ENCODE assay signal across 10 cellular contexts in genomic region chr6:72623808-72624207, GRCh38. TPM values are rescaled to one million over a fixed set of nuclear protein-coding genes. Genes with fewer than 3 reads are reported as not detected.
DNase-seq lines count a peak whose midpoint lies in the region; ATAC-seq and TF ChIP-seq lines count a peak whose summit lies in the region.
"Had no signal": no experiment of that assay in that cellular context is flagged by ENCODE, and none has a peak within 500 bp of the region (broad histone marks: within the 10 kb centered on the region; RNA-seq: fewer than 3 reads in every experiment).

No MANE protein-coding gene starts in this region.

- CTCF ChIA-PET in activated CD4-positive, alpha-beta T cell treated with anti-CD3 and anti-CD28 coated beads for 36 hours (lab: Charles Lee) = interaction anchor here (1.6 kb wide), 1 partner anchor 10 kb away, joined by 3 read pairs; no protein-coding TSS in a partner anchor

- no peak overlapping the region for H3K27ac ChIP-seq in gastrocnemius medialis

- peaks cover 2% of the 10 kb centered on the region for H3K36me3 Mint-ChIP-seq in activated CD4-positive, alpha-beta T cell treated with anti-CD3 and anti-CD28 coated beads for 36 hours (ENCODE audit: low read depth)

- no peaks in the 10 kb centered on the region for H3K27me3 ChIP-seq in gastrocnemius medialis

- H3K4me1 ChIP-seq in gastrocnemius medialis = peaks cover 13 to 38% of the 10 kb centered on the region in 2 donors

- no peak for DNase-seq in activated CD4-positive, alpha-beta T cell treated with anti-CD3 and anti-CD28 coated beads for 36 hours
- DNase-seq in activated CD4-positive, alpha-beta T cell treated with anti-CD3 and anti-CD28 coated beads for 48 hours = no peak
- DNase-seq in NCI-H69 (lab: John Stamatoyannopoulos, UW) (peak; percentile 21), astrocyte of the cerebellum (ENCODE audit: low read depth) (no peak), gastrocnemius medialis (no peak), NCI-H2081 (lab: John Stamatoyannopoulos, UW) (no peak), EL (no peak)
- DNase-seq: stimulated activated CD4-positive, alpha-beta T cell treated with anti-CD3 and anti-CD28 coated beads, Interleukin-4, amount 100 ng/mL, for 4 hours had no signal

- in situ Hi-C loops in astrocyte of the cerebellum (cut with HindIII; ENCODE audit: low sequenced_read_pairs) (loop anchor here (25.0 kb wide), 1 partner anchor 338 kb away; no protein-coding TSS in a partner anchor), gastrocnemius medialis (cut with MboI; ENCODE audit: low sequenced_read_pairs in 4 of 4) (loop anchor here in 1 of 4 donors (25.0 kb wide), 1 partner anchor 212 kb away; no protein-coding TSS in a partner anchor)

- no peaks in the 10 kb centered on the region for H3K9me3 ChIP-seq in gastrocnemius medialis

- H3K27ac Mint-ChIP-seq in activated CD4-positive, alpha-beta T cell treated with anti-CD3 and anti-CD28 coated beads for 36 hours = peak overlapping the region; percentile 90

- H3K4me3 ChIP-seq in astrocyte of the cerebellum (ENCODE audit: low read depth, low read length) = peak overlapping the region; percentile 73
- peak overlapping the region in 3 of 4 donors; percentile 66 to 80 (median 72) for H3K4me3 ChIP-seq in gastrocnemius medialis

- ATAC-seq in activated CD4-positive, alpha-beta T cell treated with anti-CD3 and anti-CD28 coated beads for 36 hours = no peak
- ATAC-seq in gastrocnemius medialis (no peak), HG03439 (IDR thresholded peaks at IDR 0.05; ENCODE audit: unreplicated experiment) (no peak)

- peak overlapping the region; percentile 81 for H3K4me3 Mint-ChIP-seq in activated CD4-positive, alpha-beta T cell treated with anti-CD3 and anti-CD28 coated beads for 36 hours

- intact Hi-C loops in activated CD4-positive, alpha-beta T cell treated with anti-CD3 and anti-CD28 coated beads for 36 hours (cut with DNase I, micrococcal nuclease) = loop anchor here (5.0 to 10.0 kb wide), 9 partner anchors 121 to 898 kb away; partner anchors contain the start of genes DDX43 (in 1 of the 2), EEF1A1 (in 1 of the 2), KHDC1 (in 1 of the 2) and MTO1 (in 1 of the 2)
- intact Hi-C loops in gastrocnemius medialis (cut with DNase I; ENCODE audit: low total_unique reads) = loop anchor here (1.0 to 10.0 kb wide), 6 partner anchors 118 to 558 kb away; no protein-coding TSS in a partner anchor

- peaks cover 49% of the 10 kb centered on the region for H3K4me1 Mint-ChIP-seq in activated CD4-positive, alpha-beta T cell treated with anti-CD3 and anti-CD28 coated beads for 36 hours

- H3K36me3 ChIP-seq in gastrocnemius medialis = no peaks in the 10 kb centered on the region

- no peak for TF ChIP-seq CTCF in astrocyte of the cerebellum (IDR thresholded peaks at IDR 0.05; ENCODE audit: low read depth, low read length, missing control alignments)
- no peak for TF ChIP-seq CTCF in gastrocnemius medialis (IDR thresholded peaks at IDR 0.05 in 4 of 5, conservative IDR thresholded peaks at IDR 0.05 in 1 of 5)

- POLR2A ChIA-PET in activated CD4-positive, alpha-beta T cell treated with anti-CD3 and anti-CD28 coated beads for 36 hours (lab: Charles Lee) = no interaction called here

- H3K9me3 Mint-ChIP-seq in activated CD4-positive, alpha-beta T cell treated with anti-CD3 and anti-CD28 coated beads for 36 hours (ENCODE audit: low read depth) = no peaks in the 10 kb centered on the region

- no peak for TF ChIP-seq POLR2A in gastrocnemius medialis (IDR thresholded peaks at IDR 0.05)

- peaks cover 17% of the 10 kb centered on the region for H3K27me3 Mint-ChIP-seq in activated CD4-positive, alpha-beta T cell treated with anti-CD3 and anti-CD28 coated beads for 36 hours

RNA-seq across cellular contexts. Expression of gene KCNQ5, which starts 1.9 kb away (rescaled TPM):
- total RNA-seq in activated CD4-positive, alpha-beta T cell treated with anti-CD3 and anti-CD28 coated beads for 36 hours = 1 to 10 TPM; 5.1 to 5.5 TPM
- 10 to 100 TPM in 3 of 4 donors, 1 to 10 TPM in 1; 5.3 to 19.3 (median 15.1) TPM for total RNA-seq in gastrocnemius medialis
- total RNA-seq: HT-29 had no signal
